ENCODE assay signal across 8 cellular contexts in genomic region chr16:53053967-53054669, GRCh38. TPM values are rescaled to one million over a fixed set of nuclear protein-coding genes. Genes with fewer than 3 reads are reported as not detected.
DNase-seq lines count a peak whose midpoint lies in the region; ATAC-seq and TF ChIP-seq lines count a peak whose summit lies in the region.

No MANE protein-coding gene starts in this region.

- H3K9ac ChIP-seq in endodermal cell (ENCODE audit: extremely low read depth, low read length, poor library complexity, severe bottlenecking) = no peak overlapping the region

- peak overlapping the region; percentile 53 for H3K27ac Mint-ChIP-seq in endodermal cell
- peak overlapping the region in 7 of 10 donors; percentile 17 to 81 (median 41) for H3K27ac Mint-ChIP-seq in naive thymus-derived CD8-positive, alpha-beta T cell

- no peak overlapping the region for H3K27ac ChIP-seq in endodermal cell (ENCODE audit: low read depth, low read length)

- no peaks in the 10 kb centered on the region for H3K36me3 ChIP-seq in endodermal cell (ENCODE audit: control insufficient read depth, insufficient read depth, low read length)

- no peaks in the 10 kb centered on the region for H3K4me1 ChIP-seq in endodermal cell (ENCODE audit: control insufficient read depth, insufficient read depth, low read length)

- no peak for TF ChIP-seq CTCF in endodermal cell (conservative IDR thresholded peaks at IDR 0.05)

- peak; percentile 38 for ATAC-seq in GM18909 (IDR thresholded peaks at IDR 0.05; ENCODE audit: poor library complexity, unreplicated experiment)
- peak; percentile 39 for ATAC-seq in HG03342 (IDR thresholded peaks at IDR 0.05; ENCODE audit: unreplicated experiment)
- ATAC-seq in SK-N-SH treated with all-trans-retinoic acid at 6 μM for 48 hours = peak; percentile 31
- peak; percentile 24 to 51 for ATAC-seq in naive thymus-derived CD8-positive, alpha-beta T cell

- POLR2A ChIA-PET in naive thymus-derived CD8-positive, alpha-beta T cell (lab: Charles Lee) = interaction anchor here (1.0 kb wide), 1 partner anchor 105 kb away, joined by 4 read pairs; no protein-coding TSS in a partner anchor

- H3K9me3 ChIP-seq in endodermal cell (ENCODE audit: control insufficient read depth, low read length) = no peaks in the 10 kb centered on the region

- peak overlapping the region; percentile 70 for H3K4me3 Mint-ChIP-seq in endodermal cell
- peak overlapping the region; percentile 74 to 94 (median 86) for H3K4me3 Mint-ChIP-seq in naive thymus-derived CD8-positive, alpha-beta T cell

- H3K36me3 Mint-ChIP-seq in endodermal cell (ENCODE audit: low read depth) = no peaks in the 10 kb centered on the region
- no peaks in the 10 kb centered on the region for H3K36me3 Mint-ChIP-seq in naive thymus-derived CD8-positive, alpha-beta T cell

- 80 to 81% methylated on average over 4 to 13 of the region's 13 CpGs for WGBS in endodermal cell (ENCODE audit: insufficient coverage in 1 of 2, insufficient read length in 1 of 2), 2 experiments

- peaks cover 13% of the 10 kb centered on the region for H3K4me1 Mint-ChIP-seq in endodermal cell
- H3K4me1 Mint-ChIP-seq in naive thymus-derived CD8-positive, alpha-beta T cell = peaks cover 6 to 34% (median 19%) of the 10 kb centered on the region in 4 donors

- DNase-seq in AG20443 (ENCODE audit: low spot score) (peak; percentile 37), endodermal cell (no peak), SW 1271 (lab: John Stamatoyannopoulos, UW) (no peak), AG08395 (ENCODE audit: low spot score) (no peak)
- no peak for DNase-seq in naive thymus-derived CD8-positive, alpha-beta T cell

- peaks cover 2% of the 10 kb centered on the region for H3K9me3 Mint-ChIP-seq in endodermal cell
- no peaks in the 10 kb centered on the region for H3K9me3 Mint-ChIP-seq in naive thymus-derived CD8-positive, alpha-beta T cell

- peak overlapping the region; percentile 60 for H3K4me3 ChIP-seq in endodermal cell (ENCODE audit: low read length)

- H3K27me3 Mint-ChIP-seq in endodermal cell (ENCODE audit: insufficient read depth) = peaks cover 8% of the 10 kb centered on the region
- peaks cover 0 to 3% (median 0%) of the 10 kb centered on the region in 5 donors for H3K27me3 Mint-ChIP-seq in naive thymus-derived CD8-positive, alpha-beta T cell

- no peaks in the 10 kb centered on the region for H3K27me3 ChIP-seq in endodermal cell (ENCODE audit: control insufficient read depth, insufficient read depth, low read length, poor library complexity, severe bottlenecking)

TF ChIP-seq in SK-N-SH treated with all-trans-retinoic acid at 6 μM for 48 hours, 23 proteins besides CTCF, POLR2A, EP300 and RAD21:
- TF ChIP-seq TCF4 (CRISPR knock-in tag; IDR thresholded peaks at IDR 0.05; ENCODE audit: borderline replicate concordance) = no peak
- TF ChIP-seq ARNTL (CRISPR knock-in tag; IDR thresholded peaks at IDR 0.05; ENCODE audit: borderline replicate concordance, low read depth) = no peak
- TF ChIP-seq CSRNP3 (CRISPR knock-in tag; IDR thresholded peaks at IDR 0.05) = no peak
- TF ChIP-seq SNAI2 (CRISPR knock-in tag; IDR thresholded peaks at IDR 0.05) = no peak
- TF ChIP-seq ISL1 (CRISPR knock-in tag; IDR thresholded peaks at IDR 0.05) = no peak
- TF ChIP-seq ZFP30 (CRISPR knock-in tag; IDR thresholded peaks at IDR 0.05) = no peak
- TF ChIP-seq PATZ1 (CRISPR knock-in tag; IDR thresholded peaks at IDR 0.05; ENCODE audit: borderline replicate concordance) = no peak
- no peak for TF ChIP-seq CSDC2 (CRISPR knock-in tag; IDR thresholded peaks at IDR 0.05)
- no peak for TF ChIP-seq RARB (CRISPR knock-in tag; IDR thresholded peaks at IDR 0.05)
- no peak for TF ChIP-seq PPARA (CRISPR knock-in tag; IDR thresholded peaks at IDR 0.05; ENCODE audit: borderline replicate concordance)

RNA-seq across cellular contexts. Expression of gene CHD9, which starts 0.7 kb away (rescaled TPM):
- total RNA-seq in endodermal cell = 10 to 100 TPM; 36.8 to 40.5 TPM
- 39.3 TPM for polyA plus RNA-seq in endodermal cell (2013, experiment 1 of 2)
- 41.4 TPM for polyA plus RNA-seq in endodermal cell (2013, experiment 2 of 2)
- 10 to 100 TPM; 36.4 to 42.6 TPM for total RNA-seq in naive thymus-derived CD8-positive, alpha-beta T cell
- polyA plus RNA-seq in naive thymus-derived CD8-positive, alpha-beta T cell = 10 to 100 TPM; 18.4 to 28.8 (median 21.7) TPM

RNA-seq across cellular contexts. Expression of gene CHD9NB, which starts 1.4 kb away (rescaled TPM):
- 10 to 100 TPM; 13.1 to 14.9 TPM for total RNA-seq in endodermal cell
- 2.8 TPM for polyA plus RNA-seq in endodermal cell (2013, experiment 1 of 2)
- polyA plus RNA-seq in endodermal cell (2013, experiment 2 of 2) = 3.0 TPM
- not detected for total RNA-seq in naive thymus-derived CD8-positive, alpha-beta T cell
- not detected for polyA plus RNA-seq in naive thymus-derived CD8-positive, alpha-beta T cell

Comparison
In these comparisons a context has a peak if more than half of its experiments do, and no peak if none do; other contexts are left out.
1. RNA of gene CHD9NB, which starts 1.4 kb away (total RNA-seq): 13.1 to 14.9 TPM in endodermal cell; not detected in naive thymus-derived CD8-positive, alpha-beta T cell; every median in the first group is over 10 times any median in the second.
2. Peak in every context shown above with its lines, with median percentiles within 50 percentile points of each other: ATAC-seq.